Comparison of ENCODE assay signal across 8 cellular contexts in genomic region chr9:20356392-20357206, GRCh38.
DNase-seq lines count a peak whose midpoint lies in the region; ATAC-seq and TF ChIP-seq lines count a peak whose summit lies in the region.

No MANE protein-coding gene starts in this region.

- CTCF ChIA-PET in AG04450 (lab: Charles Lee): interaction anchor here (0.7 to 2.9 kb wide), 14 partner anchors 15 to 755 kb away, joined by 3 to 24 read pairs (median 3); partner anchors contain the start of gene MLLT3

- POLR2A ChIA-PET in AG04450 (lab: Yijun Ruan, JAX): no interaction called here

- no peak overlapping the region for H3K4me3 ChIP-seq in AG04450 (ENCODE audit: low read depth, low read length)
- peak overlapping the region; percentile 42 for H3K4me3 ChIP-seq in HUES64 (ENCODE audit: low read length)
- H3K4me3 ChIP-seq in adrenal gland: peak overlapping the region in 1 of 4 donors; percentile 45
- peak overlapping the region; percentile 45 for H3K4me3 ChIP-seq in left ventricle myocardium inferior

- TF ChIP-seq CTCF in AG04450 (IDR thresholded peaks at IDR 0.05; ENCODE audit: low read depth, low read length) (peak; percentile 70), adrenal gland (IDR thresholded peaks at IDR 0.05) (peak; percentile 29 to 86 (median 72)), left ventricle myocardium inferior (IDR thresholded peaks at IDR 0.05; ENCODE audit: borderline replicate concordance) (peak; percentile 82)

- H3K9me3 ChIP-seq in AG04450 (ENCODE audit: control insufficient read depth, insufficient read depth, low read length): no peaks in the 10 kb centered on the region
- no peaks in the 10 kb centered on the region for H3K9me3 ChIP-seq in HUES64 (ENCODE audit: insufficient read depth, low read depth, low read length)
- H3K9me3 ChIP-seq in adrenal gland (replicated peaks in 1 of 3): no peaks in the 10 kb centered on the region
- no peaks in the 10 kb centered on the region for H3K9me3 ChIP-seq in left ventricle myocardium inferior (replicated peaks)

- H3K27ac ChIP-seq in AG04450 (ENCODE audit: low read depth, low read length) (peak overlapping the region; percentile 53), HUES64 (ENCODE audit: low read depth, low read length) (peak overlapping the region; percentile 48; the same call in 1 of the 2 replicates), adrenal gland (peak overlapping the region in 4 of 5 donors; percentile 35 to 64 (median 57)), left ventricle myocardium inferior (replicated peaks) (peak overlapping the region; percentile 74)

- no peaks in the 10 kb centered on the region for H3K27me3 ChIP-seq in AG04450 (ENCODE audit: control insufficient read depth, insufficient read depth, low read length)
- no peaks in the 10 kb centered on the region for H3K27me3 ChIP-seq in HUES64 (ENCODE audit: insufficient read depth, low read length)
- H3K27me3 ChIP-seq in adrenal gland: no peaks in the 10 kb centered on the region
- H3K27me3 ChIP-seq in left ventricle myocardium inferior (ENCODE audit: low read depth): no peaks in the 10 kb centered on the region

- ATAC-seq in GM18517 (IDR thresholded peaks at IDR 0.05; ENCODE audit: unreplicated experiment) (peak; percentile 64), HG03457 (IDR thresholded peaks at IDR 0.05; ENCODE audit: unreplicated experiment) (no peak)

- peak overlapping the region; percentile 45; the same call in 1 of the 2 replicates for H3K9ac ChIP-seq in HUES64 (ENCODE audit: low read depth, low read length)

- intact Hi-C loops in adrenal gland (cut with DNase I) (loop anchor here in 1 of 2 donors (5.0 to 10.0 kb wide), 3 partner anchors 266 to 588 kb away; partner anchors contain the start of gene MLLT3), left ventricle myocardium inferior (cut with micrococcal nuclease) (loop anchor here (5.0 to 10.0 kb wide), 2 partner anchors 432 to 586 kb away; no protein-coding TSS in a partner anchor)

- peaks cover 32% of the 10 kb centered on the region for H3K4me1 ChIP-seq in HUES64 (ENCODE audit: insufficient read depth, low read length)
- peaks cover 10 to 28% of the 10 kb centered on the region in 2 donors for H3K4me1 ChIP-seq in adrenal gland (replicated peaks in 1 of 2)
- H3K4me1 ChIP-seq in left ventricle myocardium inferior: peaks cover 30% of the 10 kb centered on the region

- H3K36me3 ChIP-seq in HUES64 (ENCODE audit: insufficient read depth, low read length) (no peaks in the 10 kb centered on the region), adrenal gland (replicated peaks in 1 of 2) (no peaks in the 10 kb centered on the region), left ventricle myocardium inferior (no peaks in the 10 kb centered on the region)

- peak in 1 of 2 donors; percentile 6 for TF ChIP-seq POLR2A in adrenal gland (IDR thresholded peaks at IDR 0.05)

- DNase-seq in AG04450 (ENCODE audit: low read depth, low spot score) (peak; percentile 69), RPMI7951 (ENCODE audit: low read depth) (peak; percentile 60), adrenal gland (peak; percentile 73 to 92 (median 84)), left ventricle myocardium inferior (peak; percentile 35), putamen (ENCODE audit: low spot score) (peak; percentile 86)

- WGBS in HUES64: 3% methylated on average over 10 of the region's 10 CpGs
- 7 to 12% (median 10%) methylated on average over 10 of the region's 10 CpGs for WGBS in adrenal gland, 4 donors

Comparison
In these comparisons a context has a peak if more than half of its experiments do, and no peak if none do; other contexts are left out.
1. DNase-seq: peak in every context shown above with its lines; median percentile 86 in putamen; 84 in adrenal gland; 69 in AG04450; 60 in RPMI7951; 35 in left ventricle myocardium inferior.